Comparison of ENCODE assay signal across 1 cellular context in the genomic region with DNA sequence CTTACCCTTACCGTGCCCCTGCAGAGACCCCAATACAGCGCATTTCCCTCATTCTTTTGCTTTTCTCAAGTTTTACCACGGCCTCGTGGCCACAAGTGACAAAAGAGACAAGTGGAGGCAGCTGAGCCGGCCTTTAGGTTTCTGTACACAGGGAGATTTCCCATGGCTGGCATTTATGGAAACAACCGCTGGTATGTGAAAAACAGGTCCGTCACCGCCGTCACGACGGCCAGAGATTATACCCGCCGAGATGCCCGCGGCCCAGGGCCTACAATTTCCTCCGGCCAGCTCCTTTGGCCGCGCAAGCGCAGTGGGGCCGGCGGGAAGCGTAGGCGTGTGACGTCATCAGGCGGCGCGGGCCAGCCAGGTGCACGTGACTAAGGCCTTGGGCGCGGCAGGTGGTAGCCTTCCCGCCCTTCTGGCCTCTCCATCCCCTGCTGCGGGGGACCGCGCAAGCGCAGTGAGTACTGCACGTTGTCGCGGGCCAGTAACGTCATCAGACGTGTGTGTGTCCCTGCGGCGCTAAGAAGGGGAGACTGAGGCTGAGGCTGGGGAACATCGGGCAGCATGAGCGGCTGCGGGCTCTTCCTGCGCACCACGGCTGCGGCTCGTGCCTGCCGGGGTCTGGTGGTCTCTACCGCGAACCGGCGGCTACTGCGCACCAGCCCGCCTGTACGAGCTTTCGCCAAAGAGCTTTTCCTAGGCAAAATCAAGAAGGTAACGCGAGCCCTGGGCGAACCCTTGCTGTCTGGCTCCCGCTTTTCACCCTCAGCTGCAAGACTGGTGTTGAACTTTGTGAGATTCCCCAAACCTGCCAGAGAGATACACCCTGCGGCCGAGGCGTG.
TF ChIP-seq lines count a peak whose summit lies in the region.

A gene (plus strand): TSS at position 496 of the 845 bp plus-strand sequence. CDS start 72 bp downstream, at position 568.

TF ChIP-seq in HepG2, 621 proteins besides CTCF, POLR2A, EP300 and RAD21 (continued from another document and continues in another):
- peak; percentile 46; the same call in 1 of the 2 replicates for TF ChIP-seq ZNF703 (CRISPR knock-in tag; IDR thresholded peaks at IDR 0.05; ENCODE audit: borderline replicate concordance)
- TF ChIP-seq ZNF260 (CRISPR knock-in tag; IDR thresholded peaks at IDR 0.05; ENCODE audit: borderline replicate concordance, low read depth), result no peak
- 0 out of 2 replicates have a peak, but pooled peaks have one; percentile 58 for TF ChIP-seq MYNN (CRISPR knock-in tag; IDR thresholded peaks at IDR 0.05; ENCODE audit: low read depth)
- no peak for TF ChIP-seq SMC3 (IDR thresholded peaks at IDR 0.05; ENCODE audit: low read length)
- TF ChIP-seq, protein P1, sequence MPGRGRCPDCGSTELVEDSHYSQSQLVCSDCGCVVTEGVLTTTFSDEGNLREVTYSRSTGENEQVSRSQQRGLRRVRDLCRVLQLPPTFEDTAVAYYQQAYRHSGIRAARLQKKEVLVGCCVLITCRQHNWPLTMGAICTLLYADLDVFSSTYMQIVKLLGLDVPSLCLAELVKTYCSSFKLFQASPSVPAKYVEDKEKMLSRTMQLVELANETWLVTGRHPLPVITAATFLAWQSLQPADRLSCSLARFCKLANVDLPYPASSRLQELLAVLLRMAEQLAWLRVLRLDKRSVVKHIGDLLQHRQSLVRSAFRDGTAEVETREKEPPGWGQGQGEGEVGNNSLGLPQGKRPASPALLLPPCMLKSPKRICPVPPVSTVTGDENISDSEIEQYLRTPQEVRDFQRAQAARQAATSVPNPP (CRISPR knock-in tag; IDR thresholded peaks at IDR 0.05), result peak; percentile 90
- TF ChIP-seq ZNF552 (CRISPR knock-in tag; IDR thresholded peaks at IDR 0.05; ENCODE audit: borderline replicate concordance), result peak; percentile 98
- TF ChIP-seq ZNF234 (CRISPR knock-in tag; conservative IDR thresholded peaks at IDR 0.05), result no peak
- peak; percentile 88 for TF ChIP-seq MEF2D (CRISPR knock-in tag; IDR thresholded peaks at IDR 0.05)
- no peak for TF ChIP-seq ZNF382 (CRISPR knock-in tag; IDR thresholded peaks at IDR 0.05; ENCODE audit: borderline replicate concordance)
- TF ChIP-seq KLF6 (CRISPR knock-in tag; IDR thresholded peaks at IDR 0.05), result peak; percentile 76
- TF ChIP-seq BCL6 (CRISPR knock-in tag; IDR thresholded peaks at IDR 0.05), result peak; percentile 47; the same call in 1 of the 2 replicates
- peak; percentile 89; the same call in 1 of the 2 replicates for TF ChIP-seq KLF9 (CRISPR knock-in tag; IDR thresholded peaks at IDR 0.05; ENCODE audit: low read depth)
- no peak for TF ChIP-seq ZNF432 (CRISPR knock-in tag; IDR thresholded peaks at IDR 0.05; ENCODE audit: borderline replicate concordance)
- peak; percentile 97 for TF ChIP-seq ZNF605 (CRISPR knock-in tag; IDR thresholded peaks at IDR 0.05)
- TF ChIP-seq BRD4 (CRISPR knock-in tag; IDR thresholded peaks at IDR 0.05), result no peak
- TF ChIP-seq POLR2AphosphoS5 (IDR thresholded peaks at IDR 0.05; ENCODE audit: low read depth, low read length), result peak; percentile 90
- TF ChIP-seq SAFB2 (CRISPR knock-in tag; IDR thresholded peaks at IDR 0.05; ENCODE audit: borderline replicate concordance, low read depth), result peak; percentile 89; the same call in 1 of the 2 replicates
- peak; percentile 66; the same call in 1 of the 2 replicates for TF ChIP-seq ZNF879 (CRISPR knock-in tag; IDR thresholded peaks at IDR 0.05)
- TF ChIP-seq ZNF839 (CRISPR knock-in tag; IDR thresholded peaks at IDR 0.05; ENCODE audit: borderline replicate concordance), result peak; percentile 76; the same call in 1 of the 2 replicates
- TF ChIP-seq HNRNPUL1 (IDR thresholded peaks at IDR 0.05; ENCODE audit: low read depth, low read length), result no peak
- peak; percentile 70; the same call in 1 of the 2 replicates for TF ChIP-seq SP140L (CRISPR knock-in tag; IDR thresholded peaks at IDR 0.05; ENCODE audit: borderline replicate concordance)
- peak; percentile 98 for TF ChIP-seq NFKB2 (CRISPR knock-in tag; IDR thresholded peaks at IDR 0.05; ENCODE audit: borderline replicate concordance)
- no peak for TF ChIP-seq NFIC (IDR thresholded peaks at IDR 0.05; ENCODE audit: low read length)
- peak; percentile 61; the same call in 1 of the 2 replicates for TF ChIP-seq XBP1 (CRISPR knock-in tag; IDR thresholded peaks at IDR 0.05)
- TF ChIP-seq SALL2 (CRISPR knock-in tag; IDR thresholded peaks at IDR 0.05), result peak; percentile 78
- TF ChIP-seq GTF3A (CRISPR knock-in tag; conservative IDR thresholded peaks at IDR 0.05), result 0 out of 2 replicates have a peak, but pooled peaks have one; percentile 78
- TF ChIP-seq ZNF772 (CRISPR knock-in tag; IDR thresholded peaks at IDR 0.05), result peak; percentile 99
- TF ChIP-seq ZNF644 (CRISPR knock-in tag; IDR thresholded peaks at IDR 0.05; ENCODE audit: low read depth), result no peak
- TF ChIP-seq FIP1L1 (IDR thresholded peaks at IDR 0.05; ENCODE audit: borderline replicate concordance, insufficient read depth, low read depth, low read length), result no peak
- TF ChIP-seq, protein P2, sequence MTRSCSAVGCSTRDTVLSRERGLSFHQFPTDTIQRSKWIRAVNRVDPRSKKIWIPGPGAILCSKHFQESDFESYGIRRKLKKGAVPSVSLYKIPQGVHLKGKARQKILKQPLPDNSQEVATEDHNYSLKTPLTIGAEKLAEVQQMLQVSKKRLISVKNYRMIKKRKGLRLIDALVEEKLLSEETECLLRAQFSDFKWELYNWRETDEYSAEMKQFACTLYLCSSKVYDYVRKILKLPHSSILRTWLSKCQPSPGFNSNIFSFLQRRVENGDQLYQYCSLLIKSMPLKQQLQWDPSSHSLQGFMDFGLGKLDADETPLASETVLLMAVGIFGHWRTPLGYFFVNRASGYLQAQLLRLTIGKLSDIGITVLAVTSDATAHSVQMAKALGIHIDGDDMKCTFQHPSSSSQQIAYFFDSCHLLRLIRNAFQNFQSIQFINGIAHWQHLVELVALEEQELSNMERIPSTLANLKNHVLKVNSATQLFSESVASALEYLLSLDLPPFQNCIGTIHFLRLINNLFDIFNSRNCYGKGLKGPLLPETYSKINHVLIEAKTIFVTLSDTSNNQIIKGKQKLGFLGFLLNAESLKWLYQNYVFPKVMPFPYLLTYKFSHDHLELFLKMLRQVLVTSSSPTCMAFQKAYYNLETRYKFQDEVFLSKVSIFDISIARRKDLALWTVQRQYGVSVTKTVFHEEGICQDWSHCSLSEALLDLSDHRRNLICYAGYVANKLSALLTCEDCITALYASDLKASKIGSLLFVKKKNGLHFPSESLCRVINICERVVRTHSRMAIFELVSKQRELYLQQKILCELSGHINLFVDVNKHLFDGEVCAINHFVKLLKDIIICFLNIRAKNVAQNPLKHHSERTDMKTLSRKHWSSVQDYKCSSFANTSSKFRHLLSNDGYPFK (CRISPR knock-in tag; IDR thresholded peaks at IDR 0.05; ENCODE audit: borderline replicate concordance), result peak; percentile 96
- peak; percentile 78 for TF ChIP-seq PITX1 (CRISPR knock-in tag; IDR thresholded peaks at IDR 0.05)
- peak; percentile 93; the same call in 1 of the 2 replicates for TF ChIP-seq ZNF766 (CRISPR knock-in tag; IDR thresholded peaks at IDR 0.05; ENCODE audit: borderline replicate concordance)
- peak; percentile 46; the same call in 1 of the 2 replicates for TF ChIP-seq ZNF292 (CRISPR knock-in tag; IDR thresholded peaks at IDR 0.05; ENCODE audit: borderline replicate concordance, low read depth)
- peak; percentile 91 for TF ChIP-seq ZNF891 (CRISPR knock-in tag; IDR thresholded peaks at IDR 0.05)
- TF ChIP-seq ZFP1 (CRISPR knock-in tag; IDR thresholded peaks at IDR 0.05), result peak; percentile 91; the same call in 1 of the 2 replicates
- TF ChIP-seq TAF1 (CRISPR knock-in tag; IDR thresholded peaks at IDR 0.05), result peak; percentile 87
- peak; percentile 72 for TF ChIP-seq TEAD3 (CRISPR knock-in tag; optimal IDR thresholded peaks at IDR 0.05; ENCODE audit: borderline replicate concordance)
- no peak for TF ChIP-seq HNRNPK (IDR thresholded peaks at IDR 0.05; ENCODE audit: low read depth, low read length, poor library complexity, severe bottlenecking)
- TF ChIP-seq, protein P3, sequence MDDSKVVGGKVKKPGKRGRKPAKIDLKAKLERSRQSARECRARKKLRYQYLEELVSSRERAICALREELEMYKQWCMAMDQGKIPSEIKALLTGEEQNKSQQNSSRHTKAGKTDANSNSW (CRISPR knock-in tag; IDR thresholded peaks at IDR 0.05; ENCODE audit: borderline replicate concordance), result 0 out of 2 replicates have a peak, but pooled peaks have one; percentile 56
- TF ChIP-seq ZSCAN22 (CRISPR knock-in tag; IDR thresholded peaks at IDR 0.05), result no peak
- TF ChIP-seq, protein P4, sequence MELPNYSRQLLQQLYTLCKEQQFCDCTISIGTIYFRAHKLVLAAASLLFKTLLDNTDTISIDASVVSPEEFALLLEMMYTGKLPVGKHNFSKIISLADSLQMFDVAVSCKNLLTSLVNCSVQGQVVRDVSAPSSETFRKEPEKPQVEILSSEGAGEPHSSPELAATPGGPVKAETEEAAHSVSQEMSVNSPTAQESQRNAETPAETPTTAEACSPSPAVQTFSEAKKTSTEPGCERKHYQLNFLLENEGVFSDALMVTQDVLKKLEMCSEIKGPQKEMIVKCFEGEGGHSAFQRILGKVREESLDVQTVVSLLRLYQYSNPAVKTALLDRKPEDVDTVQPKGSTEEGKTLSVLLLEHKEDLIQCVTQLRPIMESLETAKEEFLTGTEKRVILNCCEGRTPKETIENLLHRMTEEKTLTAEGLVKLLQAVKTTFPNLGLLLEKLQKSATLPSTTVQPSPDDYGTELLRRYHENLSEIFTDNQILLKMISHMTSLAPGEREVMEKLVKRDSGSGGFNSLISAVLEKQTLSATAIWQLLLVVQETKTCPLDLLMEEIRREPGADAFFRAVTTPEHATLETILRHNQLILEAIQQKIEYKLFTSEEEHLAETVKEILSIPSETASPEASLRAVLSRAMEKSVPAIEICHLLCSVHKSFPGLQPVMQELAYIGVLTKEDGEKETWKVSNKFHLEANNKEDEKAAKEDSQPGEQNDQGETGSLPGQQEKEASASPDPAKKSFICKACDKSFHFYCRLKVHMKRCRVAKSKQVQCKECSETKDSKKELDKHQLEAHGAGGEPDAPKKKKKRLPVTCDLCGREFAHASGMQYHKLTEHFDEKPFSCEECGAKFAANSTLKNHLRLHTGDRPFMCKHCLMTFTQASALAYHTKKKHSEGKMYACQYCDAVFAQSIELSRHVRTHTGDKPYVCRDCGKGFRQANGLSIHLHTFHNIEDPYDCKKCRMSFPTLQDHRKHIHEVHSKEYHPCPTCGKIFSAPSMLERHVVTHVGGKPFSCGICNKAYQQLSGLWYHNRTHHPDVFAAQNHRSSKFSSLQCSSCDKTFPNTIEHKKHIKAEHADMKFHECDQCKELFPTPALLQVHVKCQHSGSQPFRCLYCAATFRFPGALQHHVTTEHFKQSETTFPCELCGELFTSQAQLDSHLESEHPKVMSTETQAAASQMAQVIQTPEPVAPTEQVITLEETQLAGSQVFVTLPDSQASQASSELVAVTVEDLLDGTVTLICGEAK (IDR thresholded peaks at IDR 0.05), result no peak
- TF ChIP-seq, protein P4 (CRISPR knock-in tag; IDR thresholded peaks at IDR 0.05), result peak; percentile 93
- no peak for TF ChIP-seq TRIM24 (CRISPR knock-in tag; IDR thresholded peaks at IDR 0.05)
- TF ChIP-seq, protein P5, sequence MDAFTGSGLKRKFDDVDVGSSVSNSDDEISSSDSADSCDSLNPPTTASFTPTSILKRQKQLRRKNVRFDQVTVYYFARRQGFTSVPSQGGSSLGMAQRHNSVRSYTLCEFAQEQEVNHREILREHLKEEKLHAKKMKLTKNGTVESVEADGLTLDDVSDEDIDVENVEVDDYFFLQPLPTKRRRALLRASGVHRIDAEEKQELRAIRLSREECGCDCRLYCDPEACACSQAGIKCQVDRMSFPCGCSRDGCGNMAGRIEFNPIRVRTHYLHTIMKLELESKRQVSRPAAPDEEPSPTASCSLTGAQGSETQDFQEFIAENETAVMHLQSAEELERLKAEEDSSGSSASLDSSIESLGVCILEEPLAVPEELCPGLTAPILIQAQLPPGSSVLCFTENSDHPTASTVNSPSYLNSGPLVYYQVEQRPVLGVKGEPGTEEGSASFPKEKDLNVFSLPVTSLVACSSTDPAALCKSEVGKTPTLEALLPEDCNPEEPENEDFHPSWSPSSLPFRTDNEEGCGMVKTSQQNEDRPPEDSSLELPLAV (CRISPR knock-in tag; conservative IDR thresholded peaks at IDR 0.05; ENCODE audit: low read depth), result no peak; the same call in 1 of the 2 replicates
- peak; percentile 80 for TF ChIP-seq ESRRA (CRISPR knock-in tag; IDR thresholded peaks at IDR 0.05; ENCODE audit: low read depth)
- no peak for TF ChIP-seq ZNF383 (CRISPR knock-in tag; IDR thresholded peaks at IDR 0.05; ENCODE audit: borderline replicate concordance)
- TF ChIP-seq ZNF124 (CRISPR knock-in tag; IDR thresholded peaks at IDR 0.05), result peak; percentile 81; the same call in 1 of the 2 replicates
- TF ChIP-seq NONO (IDR thresholded peaks at IDR 0.05), result no peak
- TF ChIP-seq NONO (CRISPR knock-in tag; conservative IDR thresholded peaks at IDR 0.05), result peak; percentile 94
- peak; percentile 86; the same call in 1 of the 2 replicates for TF ChIP-seq ZNF761 (CRISPR knock-in tag; conservative IDR thresholded peaks at IDR 0.05)
- TF ChIP-seq, protein P6, sequence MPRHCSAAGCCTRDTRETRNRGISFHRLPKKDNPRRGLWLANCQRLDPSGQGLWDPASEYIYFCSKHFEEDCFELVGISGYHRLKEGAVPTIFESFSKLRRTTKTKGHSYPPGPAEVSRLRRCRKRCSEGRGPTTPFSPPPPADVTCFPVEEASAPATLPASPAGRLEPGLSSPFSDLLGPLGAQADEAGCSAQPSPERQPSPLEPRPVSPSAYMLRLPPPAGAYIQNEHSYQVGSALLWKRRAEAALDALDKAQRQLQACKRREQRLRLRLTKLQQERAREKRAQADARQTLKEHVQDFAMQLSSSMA (CRISPR knock-in tag; IDR thresholded peaks at IDR 0.05), result peak; percentile 74; the same call in 1 of the 2 replicates
- TF ChIP-seq RARA (CRISPR knock-in tag; IDR thresholded peaks at IDR 0.05), result peak; percentile 67
